ENCODE assay signal across 9 cellular contexts in genomic region chr6:117776441-117776840, GRCh38.
A peak's percentile ranks its signal among the peaks of the same experiment; 100 is the strongest.
DNase-seq lines count a peak whose midpoint lies in the region; ATAC-seq and TF ChIP-seq lines count a peak whose summit lies in the region.
"Had no signal": no experiment of that assay in that cellular context is flagged by ENCODE, and none has a peak within 500 bp of the region (broad histone marks: within the 10 kb centered on the region; RNA-seq: fewer than 3 reads in every experiment).

No MANE protein-coding gene starts in this region.

- H3K4me1 ChIP-seq in breast epithelium, result no peaks in the 10 kb centered on the region

- H3K27me3 ChIP-seq in breast epithelium, result no peaks in the 10 kb centered on the region

- DNase-seq in MCF 10A (ENCODE audit: unreplicated experiment) (peak; percentile 25), breast epithelium (ENCODE audit: low spot score in 2 of 2) (no peak), amniotic epithelial cell (ENCODE audit: low read depth) (peak; percentile 61), type B pancreatic cell (ENCODE audit: extremely low spot score, unreplicated experiment) (no peak), HPDE6-E6E7 (ENCODE audit: extremely low spot score) (no peak), occipital lobe (lab: John Stamatoyannopoulos, UW) (no peak)
- DNase-seq: C1 segment of cervical spinal cord had no signal

- peaks cover 51% of the 10 kb centered on the region for H3K27me3 Mint-ChIP-seq in MCF 10A (ENCODE audit: insufficient read depth, unreplicated experiment)
- H3K27me3 Mint-ChIP-seq in type B pancreatic cell, result peaks cover 15% of the 10 kb centered on the region

- H3K36me3 ChIP-seq in breast epithelium, result no peaks in the 10 kb centered on the region

- H3K9me3 ChIP-seq in breast epithelium, result no peaks in the 10 kb centered on the region

- no peak overlapping the region for H3K4me3 Mint-ChIP-seq in MCF 10A (ENCODE audit: unreplicated experiment)
- H3K4me3 Mint-ChIP-seq in type B pancreatic cell, result no peak overlapping the region

- H3K9me3 Mint-ChIP-seq in MCF 10A (ENCODE audit: unreplicated experiment), result no peaks in the 10 kb centered on the region
- H3K9me3 Mint-ChIP-seq in type B pancreatic cell, result no peaks in the 10 kb centered on the region

- H3K36me3 Mint-ChIP-seq in MCF 10A (ENCODE audit: insufficient read depth, unreplicated experiment), result no peaks in the 10 kb centered on the region
- no peaks in the 10 kb centered on the region for H3K36me3 Mint-ChIP-seq in type B pancreatic cell

- ATAC-seq in HG03432 (IDR thresholded peaks at IDR 0.05; ENCODE audit: unreplicated experiment) (peak; percentile 40), esophagus mucosa (no peak)

- no TSS peak for BruUV-seq in MCF 10A (replicated peaks; lab: Mats Ljungman, UMichigan)

- H3K27ac Mint-ChIP-seq in MCF 10A (ENCODE audit: low read depth, unreplicated experiment) (no peak overlapping the region), type B pancreatic cell (no peak overlapping the region)

- no peak overlapping the region for H3K4me3 ChIP-seq in breast epithelium

- no peak overlapping the region for H3K27ac ChIP-seq in breast epithelium

- CTCF ChIA-PET in MCF 10A (lab: Yijun Ruan, JAX), result interaction anchor here (0.6 to 1.0 kb wide), 3 partner anchors 9 to 21 kb away, joined by 3 read pairs; no protein-coding TSS in a partner anchor

- intact Hi-C loops in MCF 10A (cut with micrococcal nuclease), result no loop called here
- intact Hi-C loops in breast epithelium (cut with DNase I; ENCODE audit: low total_unique reads), result no loop called here

- POLR2A ChIA-PET in MCF 10A (lab: Yijun Ruan, JAX), result no interaction called here

- peak; percentile 27 for TF ChIP-seq CTCF in MCF 10A (IDR thresholded peaks at IDR 0.05; ENCODE audit: unreplicated experiment)
- TF ChIP-seq CTCF in breast epithelium (IDR thresholded peaks at IDR 0.05), result no peak
- peak; percentile 56 for TF ChIP-seq CTCF in type B pancreatic cell (conservative IDR thresholded peaks at IDR 0.05)

- TF ChIP-seq POLR2A in breast epithelium (IDR thresholded peaks at IDR 0.05), result no peak

- H3K4me1 Mint-ChIP-seq in MCF 10A (ENCODE audit: insufficient read depth, unreplicated experiment) (no peaks in the 10 kb centered on the region), type B pancreatic cell (ENCODE audit: unreplicated experiment) (no peaks in the 10 kb centered on the region)

Comparison
In these comparisons a context has a peak if more than half of its experiments do, and no peak if none do; other contexts are left out.
1. DNase-seq: peak in MCF 10A (single experiment) and amniotic epithelial cell (single experiment); none in breast epithelium (0 of 2), type B pancreatic cell (single experiment), HPDE6-E6E7 (single experiment) and occipital lobe (single experiment).
2. CTCF ChIP-seq: peak in MCF 10A (single experiment) and type B pancreatic cell (single experiment); none in breast epithelium (0 of 3).